1 cellular context compared by ENCODE assay signal in the genomic region with DNA sequence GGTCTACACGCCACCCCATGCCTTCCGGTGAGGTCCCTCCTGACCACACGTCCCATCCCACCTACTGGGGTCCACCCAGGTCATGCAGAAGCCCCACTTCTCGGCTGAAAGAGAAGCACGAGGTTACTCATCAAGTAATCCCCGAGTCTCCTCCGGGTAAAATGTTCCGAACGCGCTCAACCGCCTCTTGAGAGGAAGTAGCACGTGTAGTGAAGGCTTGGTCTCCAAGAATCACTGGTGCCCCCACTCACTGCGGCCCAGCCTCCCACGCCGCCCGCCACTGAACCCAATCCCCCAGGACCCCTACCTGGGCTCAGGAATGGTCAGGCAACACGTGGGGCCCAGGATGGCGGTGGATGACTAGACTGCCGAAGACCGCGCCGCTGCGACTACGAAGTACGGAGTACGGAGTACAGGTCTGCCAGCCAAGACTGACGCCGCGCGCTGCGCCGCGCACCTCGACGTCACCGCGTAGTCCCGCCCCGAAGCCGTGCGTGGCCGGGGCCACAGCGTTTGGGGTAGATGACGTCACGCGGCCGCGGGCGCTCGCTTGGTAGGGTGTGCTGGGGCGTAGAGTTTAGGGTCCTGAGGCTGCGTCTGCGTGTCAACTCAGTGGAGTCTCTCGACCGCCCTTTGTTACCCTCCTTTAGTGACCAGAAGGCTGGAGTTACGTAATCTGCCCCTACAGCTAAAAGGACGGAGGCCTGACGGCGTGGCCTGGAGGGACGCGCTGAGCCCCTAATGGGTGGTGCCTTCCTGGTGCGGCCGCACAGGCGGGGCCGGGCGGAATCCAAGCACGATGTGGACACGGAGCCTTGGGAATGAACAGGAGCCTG.
TF ChIP-seq lines count a peak whose summit lies in the region.

No MANE protein-coding gene starts in this region.

TF ChIP-seq in HEK293, 187 proteins besides CTCF, POLR2A, EP300 and RAD21 (continued from another document):
- TF ChIP-seq, protein P1, sequence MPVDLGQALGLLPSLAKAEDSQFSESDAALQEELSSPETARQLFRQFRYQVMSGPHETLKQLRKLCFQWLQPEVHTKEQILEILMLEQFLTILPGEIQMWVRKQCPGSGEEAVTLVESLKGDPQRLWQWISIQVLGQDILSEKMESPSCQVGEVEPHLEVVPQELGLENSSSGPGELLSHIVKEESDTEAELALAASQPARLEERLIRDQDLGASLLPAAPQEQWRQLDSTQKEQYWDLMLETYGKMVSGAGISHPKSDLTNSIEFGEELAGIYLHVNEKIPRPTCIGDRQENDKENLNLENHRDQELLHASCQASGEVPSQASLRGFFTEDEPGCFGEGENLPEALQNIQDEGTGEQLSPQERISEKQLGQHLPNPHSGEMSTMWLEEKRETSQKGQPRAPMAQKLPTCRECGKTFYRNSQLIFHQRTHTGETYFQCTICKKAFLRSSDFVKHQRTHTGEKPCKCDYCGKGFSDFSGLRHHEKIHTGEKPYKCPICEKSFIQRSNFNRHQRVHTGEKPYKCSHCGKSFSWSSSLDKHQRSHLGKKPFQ (tag by site-specific recombination; IDR thresholded peaks at IDR 0.05) = no peak
- TF ChIP-seq, protein P2, sequence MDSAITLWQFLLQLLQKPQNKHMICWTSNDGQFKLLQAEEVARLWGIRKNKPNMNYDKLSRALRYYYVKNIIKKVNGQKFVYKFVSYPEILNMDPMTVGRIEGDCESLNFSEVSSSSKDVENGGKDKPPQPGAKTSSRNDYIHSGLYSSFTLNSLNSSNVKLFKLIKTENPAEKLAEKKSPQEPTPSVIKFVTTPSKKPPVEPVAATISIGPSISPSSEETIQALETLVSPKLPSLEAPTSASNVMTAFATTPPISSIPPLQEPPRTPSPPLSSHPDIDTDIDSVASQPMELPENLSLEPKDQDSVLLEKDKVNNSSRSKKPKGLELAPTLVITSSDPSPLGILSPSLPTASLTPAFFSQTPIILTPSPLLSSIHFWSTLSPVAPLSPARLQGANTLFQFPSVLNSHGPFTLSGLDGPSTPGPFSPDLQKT (IDR thresholded peaks at IDR 0.05; ENCODE audit: borderline replicate concordance, low read depth, low read length) = no peak
- TF ChIP-seq, protein P3, sequence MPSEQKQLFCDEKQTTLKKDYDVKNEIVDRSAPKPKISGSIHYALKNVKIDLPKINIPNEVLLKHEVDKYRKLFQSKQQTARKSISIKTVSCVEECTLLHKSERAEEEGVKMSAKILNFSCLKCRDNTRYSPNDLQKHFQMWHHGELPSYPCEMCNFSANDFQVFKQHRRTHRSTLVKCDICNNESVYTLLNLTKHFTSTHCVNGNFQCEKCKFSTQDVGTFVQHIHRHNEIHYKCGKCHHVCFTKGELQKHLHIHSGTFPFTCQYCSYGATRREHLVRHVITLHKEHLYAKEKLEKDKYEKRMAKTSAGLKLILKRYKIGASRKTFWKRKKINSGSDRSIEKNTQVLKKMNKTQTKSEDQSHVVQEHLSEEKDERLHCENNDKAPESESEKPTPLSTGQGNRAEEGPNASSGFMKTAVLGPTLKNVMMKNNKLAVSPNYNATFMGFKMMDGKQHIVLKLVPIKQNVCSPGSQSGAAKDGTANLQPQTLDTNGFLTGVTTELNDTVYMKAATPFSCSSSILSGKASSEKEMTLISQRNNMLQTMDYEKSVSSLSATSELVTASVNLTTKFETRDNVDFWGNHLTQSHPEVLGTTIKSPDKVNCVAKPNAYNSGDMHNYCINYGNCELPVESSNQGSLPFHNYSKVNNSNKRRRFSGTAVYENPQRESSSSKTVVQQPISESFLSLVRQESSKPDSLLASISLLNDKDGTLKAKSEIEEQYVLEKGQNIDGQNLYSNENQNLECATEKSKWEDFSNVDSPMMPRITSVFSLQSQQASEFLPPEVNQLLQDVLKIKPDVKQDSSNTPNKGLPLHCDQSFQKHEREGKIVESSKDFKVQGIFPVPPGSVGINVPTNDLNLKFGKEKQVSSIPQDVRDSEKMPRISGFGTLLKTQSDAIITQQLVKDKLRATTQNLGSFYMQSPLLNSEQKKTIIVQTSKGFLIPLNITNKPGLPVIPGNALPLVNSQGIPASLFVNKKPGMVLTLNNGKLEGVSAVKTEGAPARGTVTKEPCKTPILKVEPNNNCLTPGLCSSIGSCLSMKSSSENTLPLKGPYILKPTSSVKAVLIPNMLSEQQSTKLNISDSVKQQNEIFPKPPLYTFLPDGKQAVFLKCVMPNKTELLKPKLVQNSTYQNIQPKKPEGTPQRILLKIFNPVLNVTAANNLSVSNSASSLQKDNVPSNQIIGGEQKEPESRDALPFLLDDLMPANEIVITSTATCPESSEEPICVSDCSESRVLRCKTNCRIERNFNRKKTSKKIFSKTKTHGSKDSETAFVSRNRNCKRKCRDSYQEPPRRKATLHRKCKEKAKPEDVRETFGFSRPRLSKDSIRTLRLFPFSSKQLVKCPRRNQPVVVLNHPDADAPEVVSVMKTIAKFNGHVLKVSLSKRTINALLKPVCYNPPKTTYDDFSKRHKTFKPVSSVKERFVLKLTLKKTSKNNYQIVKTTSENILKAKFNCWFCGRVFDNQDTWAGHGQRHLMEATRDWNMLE (tag by site-specific recombination; conservative IDR thresholded peaks at IDR 0.05; ENCODE audit: low read depth) = no peak
- no peak for TF ChIP-seq ZFP41 (tag by site-specific recombination; IDR thresholded peaks at IDR 0.05; ENCODE audit: borderline replicate concordance)
- no peak for TF ChIP-seq ZNF626 (tag by site-specific recombination; IDR thresholded peaks at IDR 0.05)
- TF ChIP-seq ZNF114 (tag by site-specific recombination; IDR thresholded peaks at IDR 0.05) = no peak
- peak; percentile 86 for TF ChIP-seq SP7 (tag by site-specific recombination; IDR thresholded peaks at IDR 0.05)
- no peak; the same call in 1 of the 2 replicates for TF ChIP-seq ZNF530 (tag by site-specific recombination; IDR thresholded peaks at IDR 0.05; ENCODE audit: low read depth)
- TF ChIP-seq ZNF404 (tag by site-specific recombination; IDR thresholded peaks at IDR 0.05) = no peak
- peak; percentile 88; the same call in 1 of the 2 replicates for TF ChIP-seq ZNF2 (tag by site-specific recombination; IDR thresholded peaks at IDR 0.05)
- no peak for TF ChIP-seq ZNF670 (tag by site-specific recombination; IDR thresholded peaks at IDR 0.05; ENCODE audit: low read depth)
